ENCODE assay signal across 1 cellular context in genomic region chr7:33043875-33044718, GRCh38.
TF ChIP-seq lines count a peak whose summit lies in the region.

No MANE protein-coding gene starts in this region.

TF ChIP-seq in HepG2, 621 proteins besides CTCF, POLR2A, EP300 and RAD21 (continued from another document and continues in another):
- no peak for TF ChIP-seq CREB3 (CRISPR knock-in tag; IDR thresholded peaks at IDR 0.05)
- TF ChIP-seq CCAR2 (optimal IDR thresholded peaks at IDR 0.05; ENCODE audit: low read depth, low read length): no peak
- peak; percentile 74 for TF ChIP-seq ARID5B (CRISPR knock-in tag; IDR thresholded peaks at IDR 0.05)
- no peak for TF ChIP-seq HES4 (CRISPR knock-in tag; IDR thresholded peaks at IDR 0.05; ENCODE audit: borderline replicate concordance)
- TF ChIP-seq AHR (CRISPR knock-in tag; IDR thresholded peaks at IDR 0.05): no peak
- TF ChIP-seq ISX (CRISPR knock-in tag; conservative IDR thresholded peaks at IDR 0.05): no peak
- TF ChIP-seq SRSF4 (IDR thresholded peaks at IDR 0.05; ENCODE audit: low read depth, low read length, poor library complexity, severe bottlenecking): no peak
- TF ChIP-seq AKAP8 (CRISPR knock-in tag; IDR thresholded peaks at IDR 0.05): no peak
- TF ChIP-seq SIX1 (CRISPR knock-in tag; IDR thresholded peaks at IDR 0.05; ENCODE audit: borderline replicate concordance): no peak
- no peak for TF ChIP-seq RNF2 (conservative IDR thresholded peaks at IDR 0.05; ENCODE audit: low read depth)
- TF ChIP-seq ZNF431 (CRISPR knock-in tag; IDR thresholded peaks at IDR 0.05; ENCODE audit: borderline replicate concordance, low read depth): no peak
- TF ChIP-seq MTF1 (CRISPR knock-in tag; IDR thresholded peaks at IDR 0.05): no peak
- TF ChIP-seq ZNF850 (CRISPR knock-in tag; conservative IDR thresholded peaks at IDR 0.05): no peak
- TF ChIP-seq, protein P1, sequence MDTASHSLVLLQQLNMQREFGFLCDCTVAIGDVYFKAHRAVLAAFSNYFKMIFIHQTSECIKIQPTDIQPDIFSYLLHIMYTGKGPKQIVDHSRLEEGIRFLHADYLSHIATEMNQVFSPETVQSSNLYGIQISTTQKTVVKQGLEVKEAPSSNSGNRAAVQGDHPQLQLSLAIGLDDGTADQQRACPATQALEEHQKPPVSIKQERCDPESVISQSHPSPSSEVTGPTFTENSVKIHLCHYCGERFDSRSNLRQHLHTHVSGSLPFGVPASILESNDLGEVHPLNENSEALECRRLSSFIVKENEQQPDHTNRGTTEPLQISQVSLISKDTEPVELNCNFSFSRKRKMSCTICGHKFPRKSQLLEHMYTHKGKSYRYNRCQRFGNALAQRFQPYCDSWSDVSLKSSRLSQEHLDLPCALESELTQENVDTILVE (CRISPR knock-in tag; IDR thresholded peaks at IDR 0.05): no peak
- TF ChIP-seq ZNF740 (CRISPR knock-in tag; IDR thresholded peaks at IDR 0.05): no peak
- no peak for TF ChIP-seq NFAT5 (CRISPR knock-in tag; IDR thresholded peaks at IDR 0.05)
- TF ChIP-seq HCFC1 (IDR thresholded peaks at IDR 0.05; ENCODE audit: low read depth, low read length): no peak
- peak; percentile 58; the same call in 1 of the 2 replicates for TF ChIP-seq FOXJ3 (CRISPR knock-in tag; IDR thresholded peaks at IDR 0.05; ENCODE audit: borderline replicate concordance)
- no peak for TF ChIP-seq ZKSCAN5 (CRISPR knock-in tag; IDR thresholded peaks at IDR 0.05)
- no peak for TF ChIP-seq NR1H2 (CRISPR knock-in tag; IDR thresholded peaks at IDR 0.05; ENCODE audit: borderline replicate concordance, low read depth)
- TF ChIP-seq KDM2A (CRISPR knock-in tag; IDR thresholded peaks at IDR 0.05; ENCODE audit: borderline replicate concordance, low read depth): no peak
- TF ChIP-seq PRPF4 (IDR thresholded peaks at IDR 0.05; ENCODE audit: low read depth, low read length, poor library complexity, severe bottlenecking): no peak
- no peak for TF ChIP-seq ZSCAN12 (CRISPR knock-in tag; IDR thresholded peaks at IDR 0.05)
- TF ChIP-seq, protein P2, sequence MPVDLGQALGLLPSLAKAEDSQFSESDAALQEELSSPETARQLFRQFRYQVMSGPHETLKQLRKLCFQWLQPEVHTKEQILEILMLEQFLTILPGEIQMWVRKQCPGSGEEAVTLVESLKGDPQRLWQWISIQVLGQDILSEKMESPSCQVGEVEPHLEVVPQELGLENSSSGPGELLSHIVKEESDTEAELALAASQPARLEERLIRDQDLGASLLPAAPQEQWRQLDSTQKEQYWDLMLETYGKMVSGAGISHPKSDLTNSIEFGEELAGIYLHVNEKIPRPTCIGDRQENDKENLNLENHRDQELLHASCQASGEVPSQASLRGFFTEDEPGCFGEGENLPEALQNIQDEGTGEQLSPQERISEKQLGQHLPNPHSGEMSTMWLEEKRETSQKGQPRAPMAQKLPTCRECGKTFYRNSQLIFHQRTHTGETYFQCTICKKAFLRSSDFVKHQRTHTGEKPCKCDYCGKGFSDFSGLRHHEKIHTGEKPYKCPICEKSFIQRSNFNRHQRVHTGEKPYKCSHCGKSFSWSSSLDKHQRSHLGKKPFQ (CRISPR knock-in tag; IDR thresholded peaks at IDR 0.05; ENCODE audit: insufficient replicate concordance): no peak
- TF ChIP-seq, protein P3, sequence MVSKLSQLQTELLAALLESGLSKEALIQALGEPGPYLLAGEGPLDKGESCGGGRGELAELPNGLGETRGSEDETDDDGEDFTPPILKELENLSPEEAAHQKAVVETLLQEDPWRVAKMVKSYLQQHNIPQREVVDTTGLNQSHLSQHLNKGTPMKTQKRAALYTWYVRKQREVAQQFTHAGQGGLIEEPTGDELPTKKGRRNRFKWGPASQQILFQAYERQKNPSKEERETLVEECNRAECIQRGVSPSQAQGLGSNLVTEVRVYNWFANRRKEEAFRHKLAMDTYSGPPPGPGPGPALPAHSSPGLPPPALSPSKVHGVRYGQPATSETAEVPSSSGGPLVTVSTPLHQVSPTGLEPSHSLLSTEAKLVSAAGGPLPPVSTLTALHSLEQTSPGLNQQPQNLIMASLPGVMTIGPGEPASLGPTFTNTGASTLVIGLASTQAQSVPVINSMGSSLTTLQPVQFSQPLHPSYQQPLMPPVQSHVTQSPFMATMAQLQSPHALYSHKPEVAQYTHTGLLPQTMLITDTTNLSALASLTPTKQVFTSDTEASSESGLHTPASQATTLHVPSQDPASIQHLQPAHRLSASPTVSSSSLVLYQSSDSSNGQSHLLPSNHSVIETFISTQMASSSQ (IDR thresholded peaks at IDR 0.05; ENCODE audit: low read depth): no peak
- TF ChIP-seq, protein P3 (CRISPR knock-in tag; IDR thresholded peaks at IDR 0.05; ENCODE audit: borderline replicate concordance): no peak
- TF ChIP-seq ZNF737 (CRISPR knock-in tag; IDR thresholded peaks at IDR 0.05; ENCODE audit: borderline replicate concordance): no peak
- TF ChIP-seq ZNF546 (CRISPR knock-in tag; conservative IDR thresholded peaks at IDR 0.05): no peak
- no peak for TF ChIP-seq MZF1 (CRISPR knock-in tag; IDR thresholded peaks at IDR 0.05; ENCODE audit: borderline replicate concordance)
- TF ChIP-seq, protein P4, sequence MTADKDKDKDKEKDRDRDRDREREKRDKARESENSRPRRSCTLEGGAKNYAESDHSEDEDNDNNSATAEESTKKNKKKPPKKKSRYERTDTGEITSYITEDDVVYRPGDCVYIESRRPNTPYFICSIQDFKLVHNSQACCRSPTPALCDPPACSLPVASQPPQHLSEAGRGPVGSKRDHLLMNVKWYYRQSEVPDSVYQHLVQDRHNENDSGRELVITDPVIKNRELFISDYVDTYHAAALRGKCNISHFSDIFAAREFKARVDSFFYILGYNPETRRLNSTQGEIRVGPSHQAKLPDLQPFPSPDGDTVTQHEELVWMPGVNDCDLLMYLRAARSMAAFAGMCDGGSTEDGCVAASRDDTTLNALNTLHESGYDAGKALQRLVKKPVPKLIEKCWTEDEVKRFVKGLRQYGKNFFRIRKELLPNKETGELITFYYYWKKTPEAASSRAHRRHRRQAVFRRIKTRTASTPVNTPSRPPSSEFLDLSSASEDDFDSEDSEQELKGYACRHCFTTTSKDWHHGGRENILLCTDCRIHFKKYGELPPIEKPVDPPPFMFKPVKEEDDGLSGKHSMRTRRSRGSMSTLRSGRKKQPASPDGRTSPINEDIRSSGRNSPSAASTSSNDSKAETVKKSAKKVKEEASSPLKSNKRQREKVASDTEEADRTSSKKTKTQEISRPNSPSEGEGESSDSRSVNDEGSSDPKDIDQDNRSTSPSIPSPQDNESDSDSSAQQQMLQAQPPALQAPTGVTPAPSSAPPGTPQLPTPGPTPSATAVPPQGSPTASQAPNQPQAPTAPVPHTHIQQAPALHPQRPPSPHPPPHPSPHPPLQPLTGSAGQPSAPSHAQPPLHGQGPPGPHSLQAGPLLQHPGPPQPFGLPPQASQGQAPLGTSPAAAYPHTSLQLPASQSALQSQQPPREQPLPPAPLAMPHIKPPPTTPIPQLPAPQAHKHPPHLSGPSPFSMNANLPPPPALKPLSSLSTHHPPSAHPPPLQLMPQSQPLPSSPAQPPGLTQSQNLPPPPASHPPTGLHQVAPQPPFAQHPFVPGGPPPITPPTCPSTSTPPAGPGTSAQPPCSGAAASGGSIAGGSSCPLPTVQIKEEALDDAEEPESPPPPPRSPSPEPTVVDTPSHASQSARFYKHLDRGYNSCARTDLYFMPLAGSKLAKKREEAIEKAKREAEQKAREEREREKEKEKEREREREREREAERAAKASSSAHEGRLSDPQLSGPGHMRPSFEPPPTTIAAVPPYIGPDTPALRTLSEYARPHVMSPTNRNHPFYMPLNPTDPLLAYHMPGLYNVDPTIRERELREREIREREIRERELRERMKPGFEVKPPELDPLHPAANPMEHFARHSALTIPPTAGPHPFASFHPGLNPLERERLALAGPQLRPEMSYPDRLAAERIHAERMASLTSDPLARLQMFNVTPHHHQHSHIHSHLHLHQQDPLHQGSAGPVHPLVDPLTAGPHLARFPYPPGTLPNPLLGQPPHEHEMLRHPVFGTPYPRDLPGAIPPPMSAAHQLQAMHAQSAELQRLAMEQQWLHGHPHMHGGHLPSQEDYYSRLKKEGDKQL (CRISPR knock-in tag; IDR thresholded peaks at IDR 0.05; ENCODE audit: low read depth): 0 out of 2 replicates have a peak, but pooled peaks have one; percentile 17
- no peak for TF ChIP-seq ZFY (CRISPR knock-in tag; IDR thresholded peaks at IDR 0.05)
- no peak for TF ChIP-seq SMAD1 (CRISPR knock-in tag; IDR thresholded peaks at IDR 0.05; ENCODE audit: borderline replicate concordance, low read depth)
- TF ChIP-seq ONECUT2 (CRISPR knock-in tag; IDR thresholded peaks at IDR 0.05): no peak
- TF ChIP-seq NPAS2 (CRISPR knock-in tag; IDR thresholded peaks at IDR 0.05; ENCODE audit: borderline replicate concordance): no peak
- no peak for TF ChIP-seq KAT2B (IDR thresholded peaks at IDR 0.05; ENCODE audit: borderline replicate concordance, low read depth, low read length)
- peak; percentile 38; the same call in 1 of the 2 replicates for TF ChIP-seq SOX5 (CRISPR knock-in tag; IDR thresholded peaks at IDR 0.05; ENCODE audit: borderline replicate concordance)
- TF ChIP-seq NCOA2 (CRISPR knock-in tag; IDR thresholded peaks at IDR 0.05): peak; percentile 50; the same call in 1 of the 2 replicates
